1 cellular context compared by ENCODE assay signal in the genomic region with DNA sequence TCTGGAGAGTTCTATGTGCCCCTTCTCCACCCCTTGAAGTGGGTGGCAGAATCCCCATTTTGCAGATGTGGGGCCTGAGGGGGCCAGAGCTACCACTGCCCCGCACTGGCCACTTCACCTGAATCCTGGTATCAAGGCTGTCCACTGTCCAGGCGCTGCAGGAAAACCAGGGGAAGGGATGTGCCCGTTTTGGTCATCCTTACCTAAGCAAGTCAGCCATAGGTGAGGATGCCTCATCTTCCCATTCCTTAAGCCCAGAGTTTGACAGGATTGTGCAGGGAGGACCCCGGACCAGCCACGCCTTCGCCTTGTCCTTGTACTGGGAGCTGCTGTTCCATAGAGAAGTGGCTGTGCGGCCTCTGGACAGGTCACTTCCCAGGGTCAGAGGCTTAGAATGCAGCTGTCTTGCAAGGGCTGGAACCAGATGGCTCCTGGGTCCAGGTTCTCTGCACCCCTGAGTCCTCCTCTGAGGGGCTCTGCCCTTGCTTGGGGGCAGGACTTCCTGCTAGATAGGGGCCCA.
TF ChIP-seq lines count a peak whose summit lies in the region.

No MANE protein-coding gene starts in this region.

TF ChIP-seq in H1, 55 proteins besides CTCF, POLR2A, EP300 and RAD21:
- TF ChIP-seq POLR2AphosphoS5 (IDR thresholded peaks at IDR 0.05; ENCODE audit: low read depth, low read length) (no peak), CBX8 (IDR thresholded peaks at IDR 0.05; ENCODE audit: borderline replicate concordance, low read depth, low read length) (no peak), SRF (IDR thresholded peaks at IDR 0.05; ENCODE audit: low read depth, low read length) (no peak), SAP30 (IDR thresholded peaks at IDR 0.05; ENCODE audit: insufficient read depth, insufficient replicate concordance, low read length) (no peak)
TF ChIP-seq in H1: peak in this region for 0.
